Comparison of ENCODE assay signal across 27 cellular contexts in genomic region chr3:192169332-192169915, GRCh38.
DNase-seq lines count a peak whose midpoint lies in the region; ATAC-seq, FAIRE-seq and TF ChIP-seq lines count a peak whose summit lies in the region.
"Had no signal": no experiment of that assay in that cellular context is flagged by ENCODE, and none has a peak within 500 bp of the region (broad histone marks: within the 10 kb centered on the region; RNA-seq: fewer than 3 reads in every experiment).

No MANE protein-coding gene starts in this region.

- H3K9me3 ChIP-seq in Caco-2 (no peaks in the 10 kb centered on the region), HepG2 (ENCODE audit: low read length) (no peaks in the 10 kb centered on the region), H9 (ENCODE audit: control insufficient read depth, low read depth, low read length) (no peaks in the 10 kb centered on the region), thyroid gland (no peaks in the 10 kb centered on the region)
- H3K9me3 ChIP-seq: right atrium auricular region, vagina had no signal

- no peaks in the 10 kb centered on the region for H4K20me1 ChIP-seq in HepG2 (ENCODE audit: insufficient read depth, low read length)
- no peaks in the 10 kb centered on the region for H4K20me1 ChIP-seq in H9 (ENCODE audit: control insufficient read depth, insufficient read depth, insufficient read length)

- H3K56ac ChIP-seq in H9 (ENCODE audit: insufficient read length, low read depth, low read length), result no peak overlapping the region

- H3K9ac ChIP-seq in HepG2 (ENCODE audit: insufficient read depth, low read depth, low read length) (no peak overlapping the region), H9 (ENCODE audit: extremely low read depth, insufficient read length, low read length) (no peak overlapping the region)

- no peaks in the 10 kb centered on the region for H3K23me2 ChIP-seq in H9 (ENCODE audit: insufficient read length, low read depth, low read length, poor library complexity, severe bottlenecking)

- H3K4me3 Mint-ChIP-seq in Caco-2 (ENCODE audit: unreplicated experiment) (no peak overlapping the region), H9 (no peak overlapping the region)
- H3K4me3 Mint-ChIP-seq: activated CD8-positive, alpha-beta memory T cell treated with anti-CD3 and anti-CD28 coated beads, Interleukin-2, amount 10 ng/mL, durations not matched to agents 7 days and 5 days; activated T-helper 1 cell treated with anti-CD3 and anti-CD28 coated beads, Interleukin-12 subunit alpha, Interleukin-12 subunit beta, Interleukin-2, Interleukin-4 antibody, amounts not matched to agents 30 ng/mL and 10 ng/mL and 1 ng/mL, durations not matched to agents 14 hours and 24 hours and 36 hours; brain; naive B cell had no signal

- no peak overlapping the region for H3T11ph ChIP-seq in H9 (ENCODE audit: low read length)

- H3K18ac ChIP-seq in H9 (ENCODE audit: insufficient read length, low read depth, low read length), result no peak overlapping the region

- H3K36me3 Mint-ChIP-seq in Caco-2 (ENCODE audit: insufficient read depth, unreplicated experiment) (no peaks in the 10 kb centered on the region), H9 (ENCODE audit: insufficient read depth in 1 of 3, low read depth in 3 of 3) (no peaks in the 10 kb centered on the region)
- H3K36me3 Mint-ChIP-seq: activated CD8-positive, alpha-beta memory T cell treated with anti-CD3 and anti-CD28 coated beads, Interleukin-2, amount 10 ng/mL, durations not matched to agents 7 days and 5 days; activated naive CD4-positive, alpha-beta T cell treated with anti-CD3 and anti-CD28 coated beads, Interleukin-2, amount 50 U/mL, for 72 hours; brain; naive B cell had no signal

- no peak overlapping the region for H3K14ac ChIP-seq in H9 (ENCODE audit: insufficient read depth, low read length)

- no peak overlapping the region for H2BK20ac ChIP-seq in H9 (ENCODE audit: low read depth, low read length, poor library complexity, severe bottlenecking)

- H3K36me3 ChIP-seq in Caco-2 (ENCODE audit: control insufficient read depth, insufficient read depth, low read length), result no peaks in the 10 kb centered on the region
- H3K36me3 ChIP-seq in HepG2 (replicated peaks in 1 of 2; ENCODE audit: control insufficient read depth in 1 of 2, insufficient read depth in 2 of 2, low read length in 2 of 2), result no peaks in the 10 kb centered on the region
- H3K36me3 ChIP-seq in thyroid gland, result no peaks in the 10 kb centered on the region
- H3K36me3 ChIP-seq: vagina had no signal

- in situ Hi-C loops in HepG2 (cut with HindIII; ENCODE audit: extremely low pct_ligation_motif_present, low pct_unique_long_range_greater_than_20kb), result no loop called here

- no peaks in the 10 kb centered on the region for H3K79me2 ChIP-seq in HepG2 (ENCODE audit: insufficient read depth, low read length)
- H3K79me2 ChIP-seq in H9 (ENCODE audit: insufficient read depth, low read length), result no peaks in the 10 kb centered on the region

- no peaks in the 10 kb centered on the region for H3K79me1 ChIP-seq in H9 (ENCODE audit: insufficient read depth, low read depth, low read length, poor library complexity, severe bottlenecking)

- H2BK120ac ChIP-seq in H9 (ENCODE audit: low read depth, low read length, poor library complexity, severe bottlenecking), result no peak overlapping the region

- FAIRE-seq in HepG2 (lab: Jason Lieb, UNC), result no peak
- FAIRE-seq: endometrium, frontal cortex, kidney had no signal

- H3K23ac ChIP-seq in H9 (ENCODE audit: insufficient read length, low read depth, low read length), result no peak overlapping the region

- peaks cover 6% of the 10 kb centered on the region for H3K4me1 Mint-ChIP-seq in Caco-2 (ENCODE audit: low read depth, unreplicated experiment)
- H3K4me1 Mint-ChIP-seq in H9, result peaks cover 26 to 31% of the 10 kb centered on the region in 2 experiments
- H3K4me1 Mint-ChIP-seq: activated CD8-positive, alpha-beta memory T cell treated with anti-CD3 and anti-CD28 coated beads, Interleukin-2, amount 10 ng/mL, durations not matched to agents 7 days and 5 days; naive B cell had no signal

- no peak overlapping the region for H2AK5ac ChIP-seq in H9 (ENCODE audit: insufficient read length, low read length)

- no peak overlapping the region for H2BK5ac ChIP-seq in H9 (ENCODE audit: insufficient read length, low read length)

- H3K27ac ChIP-seq in HepG2 (ENCODE audit: extremely low read length, insufficient read depth, low read length), result no peak overlapping the region
- H3K27ac ChIP-seq in H9 (ENCODE audit: insufficient read length, low read depth, low read length), result no peak overlapping the region
- no peak overlapping the region for H3K27ac ChIP-seq in thyroid gland
- H3K27ac ChIP-seq: C4-2B, coronary artery, right atrium auricular region, vagina had no signal

- intact Hi-C loops in Caco-2 (cut with micrococcal nuclease; ENCODE audit: unreplicated experiment) (no loop called here), HepG2 (cut with micrococcal nuclease; ENCODE audit: unreplicated experiment) (no loop called here), thyroid gland (cut with DNase I) (no loop called here)

- DNase-seq in Caco-2 (no peak), NCI-H226 (peak; percentile 9), dermis blood vessel endothelial cell (peak; percentile 2), HepG2 (ENCODE audit: low spot score) (no peak), H9 (no peak), thyroid gland (no peak)
- DNase-seq: activated CD4-positive, alpha-beta T cell treated with anti-CD3 and anti-CD28 coated beads for 48 hours; activated CD8-positive, alpha-beta memory T cell treated with anti-CD3 and anti-CD28 coated beads, Interleukin-2, amount 10 ng/mL, durations not matched to agents 7 days and 5 days; kidney; naive B cell; NCI-H1048; NCI-H2029; NCI-H446 treated with DMSO at 0.1 percent for 48 hours; SHP77 treated with DMSO at 0.1 percent for 48 hours; stimulated activated CD4-positive, alpha-beta T cell treated with anti-CD3 and anti-CD28 coated beads, Interleukin-15, amount 100 ng/mL, for 24 hours; T-helper 1 cell had no signal

- H3K27me3 ChIP-seq in Caco-2 (replicated peaks; ENCODE audit: control insufficient read depth, insufficient read depth, low read length) (no peaks in the 10 kb centered on the region), HepG2 (ENCODE audit: control insufficient read depth in 1 of 2, insufficient read depth in 2 of 2, low read length in 2 of 2) (no peaks in the 10 kb centered on the region), H9 (ENCODE audit: insufficient read depth, low read length) (no peaks in the 10 kb centered on the region), thyroid gland (no peaks in the 10 kb centered on the region)
- H3K27me3 ChIP-seq: right atrium auricular region, vagina had no signal

- whole genome bisulfite sequencing in HepG2 (ENCODE audit: low lambda C conversion rate), result 24% methylated on average over 4 of the region's 4 CpGs
- no CpG with 5 or more reads among the region's 4 CpGs for WGBS in H9 (ENCODE audit: extremely low coverage, insufficient read length, low lambda C conversion rate)
- WGBS in thyroid gland, 2 donors, result 63 to 83% methylated on average over 4 of the region's 4 CpGs

- H2BK12ac ChIP-seq in H9 (ENCODE audit: insufficient read length, low read depth, low read length), result no peak overlapping the region

- H3K4me2 ChIP-seq in HepG2 (ENCODE audit: low read depth, low read length), result no peak overlapping the region
- no peak overlapping the region for H3K4me2 ChIP-seq in H9 (ENCODE audit: insufficient read depth, insufficient read length, low read length)

- H4K8ac ChIP-seq in H9 (replicated peaks; ENCODE audit: insufficient read length, low read depth, low read length), result no peak overlapping the region

- H3K4me3 ChIP-seq in Caco-2 (ENCODE audit: low read depth, low read length) (no peak overlapping the region), HepG2 (replicated peaks in 1 of 3; ENCODE audit: insufficient read depth in 1 of 3, low read depth in 2 of 3, low read length in 3 of 3) (no peak overlapping the region), thyroid gland (replicated peaks in 1 of 3) (no peak overlapping the region)
- H3K4me3 ChIP-seq: coronary artery, right atrium auricular region, vagina had no signal

- no peak overlapping the region for H4K91ac ChIP-seq in H9 (ENCODE audit: insufficient read length, low read depth, low read length)

- TF ChIP-seq RAD21 in HepG2 (CRISPR knock-in tag; IDR thresholded peaks at IDR 0.05), result no peak

- CTCF ChIA-PET in Caco-2 (lab: Charles Lee) (interaction anchor here (0.7 kb wide), 1 partner anchor 275 kb away, joined by 3 read pairs; no protein-coding TSS in a partner anchor), HepG2 (lab: Yijun Ruan, JAX; ENCODE audit: low intra/inter-chr PET ratio, low total read pairs) (no interaction called here)

- H3K27me3 Mint-ChIP-seq in Caco-2 (ENCODE audit: insufficient read depth, unreplicated experiment), result no peaks in the 10 kb centered on the region
- H3K27me3 Mint-ChIP-seq in H9 (ENCODE audit: low read depth), result no peaks in the 10 kb centered on the region
- H3K27me3 Mint-ChIP-seq: activated CD8-positive, alpha-beta memory T cell treated with anti-CD3 and anti-CD28 coated beads, Interleukin-2, amount 10 ng/mL, durations not matched to agents 7 days and 5 days; brain had no signal

- H3K27ac Mint-ChIP-seq in Caco-2 (ENCODE audit: unreplicated experiment) (peak overlapping the region; percentile 83), H9 (no peak overlapping the region)
- H3K27ac Mint-ChIP-seq: activated CD8-positive, alpha-beta memory T cell treated with anti-CD3 and anti-CD28 coated beads, Interleukin-2, amount 10 ng/mL, durations not matched to agents 7 days and 5 days; activated naive CD4-positive, alpha-beta T cell treated with anti-CD3 and anti-CD28 coated beads, Interleukin-2, amount 50 U/mL, for 72 hours; activated T-helper 1 cell treated with anti-CD3 and anti-CD28 coated beads, Interleukin-12 subunit alpha, Interleukin-12 subunit beta, Interleukin-2, Interleukin-4 antibody, amounts not matched to agents 30 ng/mL and 10 ng/mL and 1 ng/mL, durations not matched to agents 14 hours and 24 hours and 36 hours; brain; naive B cell had no signal

- TF ChIP-seq POLR2A in HepG2 (IDR thresholded peaks at IDR 0.05; ENCODE audit: insufficient read depth in 1 of 2, low read depth in 2 of 2, low read length in 2 of 2) (no peak), thyroid gland (IDR thresholded peaks at IDR 0.05) (no peak)

- POLR2A ChIA-PET in Caco-2 (lab: Charles Lee), result no interaction called here
- POLR2A ChIA-PET in HepG2 (lab: Yijun Ruan, JAX), result no interaction called here

- no peak for TF ChIP-seq CTCF in Caco-2 (IDR thresholded peaks at IDR 0.05; ENCODE audit: insufficient read depth in 1 of 2, low read depth in 1 of 2, low read length in 1 of 2, severe bottlenecking in 1 of 2, unreplicated experiment in 1 of 2)
- no peak for TF ChIP-seq CTCF in HepG2 (CRISPR knock-in tag; IDR thresholded peaks at IDR 0.05)
- TF ChIP-seq CTCF in H9 (conservative IDR thresholded peaks at IDR 0.05), result no peak
- TF ChIP-seq CTCF in thyroid gland (IDR thresholded peaks at IDR 0.05), result no peak

- peak; percentile 83 for ATAC-seq in HepG2
- no peak for ATAC-seq in GM21381 (IDR thresholded peaks at IDR 0.05; ENCODE audit: unreplicated experiment)
- no peak for ATAC-seq in HG02852 (IDR thresholded peaks at IDR 0.05; ENCODE audit: unreplicated experiment)
- ATAC-seq: activated CD8-positive, alpha-beta memory T cell treated with anti-CD3 and anti-CD28 coated beads, Interleukin-2, amount 10 ng/mL, durations not matched to agents 7 days and 5 days; activated naive CD4-positive, alpha-beta T cell treated with anti-CD3 and anti-CD28 coated beads, Interleukin-2, amount 50 U/mL, for 72 hours had no signal

- BruUV-seq in Caco-2 (replicated peaks; lab: Mats Ljungman, UMichigan), result no TSS peak
- no TSS peak for BruUV-seq in HepG2 (replicated peaks; lab: Mats Ljungman, UMichigan)

- H2AFZ ChIP-seq in HepG2 (ENCODE audit: low read length) (no peak overlapping the region), H9 (ENCODE audit: low read length) (no peak overlapping the region)

- TF ChIP-seq EP300 in HepG2 (IDR thresholded peaks at IDR 0.05; ENCODE audit: low read depth in 2 of 2, low read length in 2 of 2) (no peak), HepG2 (CRISPR knock-in tag; IDR thresholded peaks at IDR 0.05; ENCODE audit: borderline replicate concordance) (no peak)

- no peak overlapping the region for H2BK15ac ChIP-seq in H9 (ENCODE audit: low read depth, low read length)

- no peak overlapping the region for H3K4ac ChIP-seq in H9 (ENCODE audit: low read depth, low read length)

- no peaks in the 10 kb centered on the region for H3K9me3 Mint-ChIP-seq in Caco-2 (ENCODE audit: unreplicated experiment)
- H3K9me3 Mint-ChIP-seq in H9, result no peaks in the 10 kb centered on the region; a peak in 1 of 5 replicates
- H3K9me3 Mint-ChIP-seq: activated T-helper 1 cell treated with anti-CD3 and anti-CD28 coated beads, Interleukin-12 subunit alpha, Interleukin-12 subunit beta, Interleukin-2, Interleukin-4 antibody, amounts not matched to agents 30 ng/mL and 10 ng/mL and 1 ng/mL, durations not matched to agents 14 hours and 24 hours and 36 hours; brain; naive B cell had no signal

- no peak overlapping the region for H4K5ac ChIP-seq in H9 (ENCODE audit: insufficient read length, low read depth, low read length)

- H3K4me1 ChIP-seq in Caco-2 (peaks cover 21% of the 10 kb centered on the region), HepG2 (ENCODE audit: insufficient read depth, low read length) (no peaks in the 10 kb centered on the region), H9 (ENCODE audit: insufficient read depth, low read length) (peaks cover 3% of the 10 kb centered on the region; the same call in 1 of the 2 replicates), thyroid gland (no peaks in the 10 kb centered on the region)
- H3K4me1 ChIP-seq: right atrium auricular region, vagina had no signal

Comparison
In these comparisons a context has a peak if more than half of its experiments do, and no peak if none do; other contexts are left out.
1. DNase-seq: peak in NCI-H226 (single experiment) and dermis blood vessel endothelial cell (single experiment); none in Caco-2 (0 of 2), HepG2 (single experiment), H9 (single experiment) and thyroid gland (0 of 2).